In genomic region chr2:233122541-233122940, GRCh38 we compare ENCODE assay signal across 22 cellular contexts.
"Had no signal": no experiment of that assay in that cellular context is flagged by ENCODE, and none has a peak within 500 bp of the region (broad histone marks: within the 10 kb centered on the region; RNA-seq: fewer than 3 reads in every experiment).

No MANE protein-coding gene starts in this region.

- H3K4me3 Mint-ChIP-seq: activated CD4-positive, alpha-beta T cell treated with anti-CD3 and anti-CD28 coated beads for 36 hours; neural progenitor cell had no signal

- H3K36me3 ChIP-seq: adrenal gland, neural progenitor cell, prostate gland, right atrium auricular region, thoracic aorta had no signal

- H3K36me3 Mint-ChIP-seq: neural progenitor cell had no signal

- H3K4me1 ChIP-seq: adrenal gland, esophagus muscularis mucosa, gastroesophageal sphincter, neural progenitor cell, prostate gland, right atrium auricular region, upper lobe of left lung had no signal

- H3K4me2 ChIP-seq: neural progenitor cell had no signal

- H3K9me3 ChIP-seq: adrenal gland, esophagus muscularis mucosa, gastroesophageal sphincter, heart right ventricle, left ventricle myocardium inferior, prostate gland, right atrium auricular region, thoracic aorta, upper lobe of left lung had no signal

- H3K27ac Mint-ChIP-seq: activated CD4-positive, alpha-beta T cell treated with anti-CD3 and anti-CD28 coated beads for 36 hours; activated T-helper 2 cell treated with anti-CD3 and anti-CD28 coated beads, Interferon-gamma antibody, Interleukin-2, Interleukin-4, amounts not matched to agents 10 μg/mL and 5 μg/mL and 100 μg/mL, durations not matched to agents 14 hours and 24 hours and 36 hours; neural progenitor cell had no signal

- H3K27ac ChIP-seq: adrenal gland, esophagus muscularis mucosa, gastroesophageal sphincter, heart right ventricle, left ventricle myocardium inferior, neural progenitor cell, prostate gland, right atrium auricular region, thoracic aorta, upper lobe of left lung had no signal

- H3K4me1 Mint-ChIP-seq: neural progenitor cell had no signal

- DNase-seq: activated CD4-positive, alpha-beta T cell treated with anti-CD3 and anti-CD28 coated beads for 36 hours; activated CD4-positive, alpha-beta T cell treated with anti-CD3 and anti-CD28 coated beads, Interleukin-2, amount 50 U/mL, for 48 hours; activated naive CD4-positive, alpha-beta T cell treated with anti-CD3 and anti-CD28 coated beads, Interleukin-2, amount 50 U/mL, for 16 hours; activated T-cell treated with anti-CD3 and anti-CD28 coated beads, Interleukin-2, amount 50 U/mL, for 1 hour; adrenal gland; cerebellar nuclear complex; effector CD4-positive, alpha-beta T cell; heart right ventricle; kidney glomerular epithelial cell; left ventricle myocardium inferior; mammary epithelial cell; upper lobe of left lung had no signal

- H3K9ac ChIP-seq: neural progenitor cell had no signal

- H3K27me3 Mint-ChIP-seq: activated CD4-positive, alpha-beta T cell treated with anti-CD3 and anti-CD28 coated beads for 36 hours had no signal

- H3K9me3 Mint-ChIP-seq: activated T-helper 2 cell treated with anti-CD3 and anti-CD28 coated beads, Interferon-gamma antibody, Interleukin-2, Interleukin-4, amounts not matched to agents 10 μg/mL and 5 μg/mL and 100 μg/mL, durations not matched to agents 14 hours and 24 hours and 36 hours; neural progenitor cell had no signal

- H2AFZ ChIP-seq: neural progenitor cell had no signal

- H3K4me3 ChIP-seq: adrenal gland, esophagus muscularis mucosa, gastroesophageal sphincter, heart right ventricle, left ventricle myocardium inferior, neural progenitor cell, prostate gland, right atrium auricular region, thoracic aorta, upper lobe of left lung had no signal

- H3K27me3 ChIP-seq: neural progenitor cell, right atrium auricular region, upper lobe of left lung had no signal

- FAIRE-seq: endothelial cell of umbilical vein, TTC549 had no signal

- ATAC-seq: activated CD4-positive, alpha-beta T cell treated with anti-CD3 and anti-CD28 coated beads for 36 hours; gastroesophageal sphincter; heart right ventricle; SK-N-SH treated with all-trans-retinoic acid at 6 μM for 48 hours had no signal
